ENCODE assay signal across 14 cellular contexts in the genomic region with DNA sequence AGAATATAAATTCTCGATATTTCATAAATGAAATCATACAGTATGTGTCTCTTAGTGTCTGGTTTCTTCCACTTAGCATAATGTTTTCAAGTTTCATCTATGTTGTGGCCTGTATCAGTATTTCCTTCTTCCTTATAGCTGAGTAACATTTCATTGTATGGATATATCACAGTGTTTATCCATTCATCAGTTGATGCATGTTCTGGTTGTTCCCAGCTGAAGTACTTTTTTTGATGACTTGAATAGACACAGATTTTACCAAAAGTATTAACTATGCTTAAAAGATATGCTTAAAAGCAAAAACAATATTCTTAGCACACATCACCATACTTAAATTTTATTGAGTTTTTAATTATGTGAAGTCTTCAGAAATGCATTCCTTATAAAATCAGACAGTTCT.
"Had no signal": no experiment of that assay in that cellular context is flagged by ENCODE, and none has a peak within 500 bp of the region (broad histone marks: within the 10 kb centered on the region; RNA-seq: fewer than 3 reads in every experiment).

No MANE protein-coding gene starts in this region.

- H3K27me3 ChIP-seq: ovary, SJCRH30, suprapubic skin, upper lobe of left lung had no signal

- H3K36me3 ChIP-seq: ovary had no signal

- H3K27ac ChIP-seq: coronary artery, lower lobe of right lung, ovary, SJCRH30, suprapubic skin, upper lobe of left lung had no signal

- DNase-seq: activated CD4-positive, alpha-beta T cell treated with anti-CD3 and anti-CD28 coated beads for 4 hours; activated gamma-delta T cell treated with Interleukin-2 at 50 U/mL for 16 hours; caudate nucleus; effector memory CD4-positive, alpha-beta T cell; kidney glomerular epithelial cell; lower lobe of right lung; ovary; SJCRH30; stimulated activated CD4-positive, alpha-beta T cell treated with anti-CD3 and anti-CD28 coated beads, Interleukin-12 subunit alpha, Interleukin-12 subunit beta, amount 100 ng/mL, for 4 hours; stimulated activated naive CD4-positive, alpha-beta T cell; T1000; upper lobe of left lung had no signal

- H3K4me3 ChIP-seq: coronary artery, lower lobe of right lung, ovary, SJCRH30, suprapubic skin, upper lobe of left lung had no signal

- ATAC-seq: lower lobe of right lung had no signal

- H3K9me3 ChIP-seq: lower lobe of right lung, ovary, SJCRH30, suprapubic skin, upper lobe of left lung had no signal
